Comparison of ENCODE assay signal across 32 cellular contexts in genomic region chr1:18634276-18634675, GRCh38. TPM values are rescaled to one million over a fixed set of nuclear protein-coding genes. Genes with fewer than 3 reads are reported as not detected.
"Had no signal": no experiment of that assay in that cellular context is flagged by ENCODE, and none has a peak within 500 bp of the region (broad histone marks: within the 10 kb centered on the region; RNA-seq: fewer than 3 reads in every experiment).

No MANE protein-coding gene starts in this region.

- H3K4me2 ChIP-seq: hepatocyte had no signal

- H3K36me3 Mint-ChIP-seq: activated naive CD4-positive, alpha-beta T cell treated with anti-CD3 and anti-CD28 coated beads, Interleukin-2, amount 50 U/mL, for 24 hours; T-cell had no signal

- H3K27ac Mint-ChIP-seq: activated naive CD4-positive, alpha-beta T cell treated with anti-CD3 and anti-CD28 coated beads, Interleukin-2, amount 50 U/mL, for 24 hours; activated naive CD8-positive, alpha-beta T cell treated with anti-CD3 and anti-CD28 coated beads, Interleukin-2, amount 50 U/mL, for 24 hours; stimulated activated effector memory CD8-positive, alpha-beta T cell treated with anti-CD3 and anti-CD28 coated beads, Interleukin-12 subunit alpha, Interleukin-12 subunit beta, amount 100 ng/mL, for 72 hours; stimulated activated naive CD8-positive, alpha-beta T cell treated with anti-CD3 and anti-CD28 coated beads, Interleukin-15, amount 100 ng/mL, for 72 hours had no signal

- FAIRE-seq: bronchial epithelial cell, colon, kidney, small intestine had no signal

- H3K79me2 ChIP-seq: hepatocyte had no signal

- DNase-seq: activated CD4-positive, alpha-beta T cell treated with anti-CD3 and anti-CD28 coated beads for 48 hours; activated CD4-positive, alpha-beta T cell treated with anti-CD3 and anti-CD28 coated beads, Interleukin-2, amount 50 U/mL, for 48 hours; activated CD8-positive, alpha-beta memory T cell treated with anti-CD3 and anti-CD28 coated beads for 24 hours; activated gamma-delta T cell; activated naive CD8-positive, alpha-beta T cell treated with anti-CD3 and anti-CD28 coated beads, Interleukin-2, amount 50 U/mL, for 24 hours; activated T-cell treated with anti-CD3 and anti-CD28 coated beads, Interleukin-2, amount 50 U/mL, for 1 hour; amygdala; dermis blood vessel endothelial cell; effector CD4-positive, alpha-beta T cell; gastrocnemius medialis; kidney; left colon; mammary epithelial cell; small intestine; stimulated activated CD4-positive, alpha-beta T cell treated with anti-CD3 and anti-CD28 coated beads, Interleukin-4, amount 100 ng/mL, for 24 hours; stimulated activated naive CD8-positive, alpha-beta T cell treated with anti-CD3 and anti-CD28 coated beads, Interleukin-15, amount 100 ng/mL, for 72 hours; substantia nigra; T-cell; upper lobe of left lung had no signal

- H3K4me3 ChIP-seq: hepatocyte, upper lobe of left lung had no signal

- H3K36me3 ChIP-seq: gastrocnemius medialis, upper lobe of left lung had no signal

- ATAC-seq: activated naive CD8-positive, alpha-beta T cell treated with anti-CD3 and anti-CD28 coated beads, Interleukin-2, amount 50 U/mL, for 24 hours; gastrocnemius medialis; left colon; sciatic nerve; stimulated activated effector memory CD8-positive, alpha-beta T cell treated with anti-CD3 and anti-CD28 coated beads, Interleukin-12 subunit alpha, Interleukin-12 subunit beta, amount 100 ng/mL, for 72 hours; stimulated activated naive CD8-positive, alpha-beta T cell treated with anti-CD3 and anti-CD28 coated beads, Interleukin-15, amount 100 ng/mL, for 72 hours; T-cell had no signal

- H3K9me3 ChIP-seq: gastrocnemius medialis, upper lobe of left lung had no signal

- H2AFZ ChIP-seq: hepatocyte had no signal

- H3K27ac ChIP-seq: hepatocyte, upper lobe of left lung, VCaP had no signal

- H3K4me3 Mint-ChIP-seq: activated naive CD4-positive, alpha-beta T cell treated with anti-CD3 and anti-CD28 coated beads, Interleukin-2, amount 50 U/mL, for 24 hours; activated naive CD8-positive, alpha-beta T cell treated with anti-CD3 and anti-CD28 coated beads, Interleukin-2, amount 50 U/mL, for 24 hours; central memory CD8-positive, alpha-beta T cell; stimulated activated effector memory CD8-positive, alpha-beta T cell treated with anti-CD3 and anti-CD28 coated beads, Interleukin-12 subunit alpha, Interleukin-12 subunit beta, amount 100 ng/mL, for 72 hours; stimulated activated naive CD8-positive, alpha-beta T cell treated with anti-CD3 and anti-CD28 coated beads, Interleukin-15, amount 100 ng/mL, for 72 hours had no signal

- H3K9me3 Mint-ChIP-seq: activated naive CD4-positive, alpha-beta T cell treated with anti-CD3 and anti-CD28 coated beads, Interleukin-2, amount 50 U/mL, for 24 hours; activated naive CD8-positive, alpha-beta T cell treated with anti-CD3 and anti-CD28 coated beads, Interleukin-2, amount 50 U/mL, for 24 hours; central memory CD8-positive, alpha-beta T cell; stimulated activated effector memory CD8-positive, alpha-beta T cell treated with anti-CD3 and anti-CD28 coated beads, Interleukin-12 subunit alpha, Interleukin-12 subunit beta, amount 100 ng/mL, for 72 hours; stimulated activated naive CD8-positive, alpha-beta T cell treated with anti-CD3 and anti-CD28 coated beads, Interleukin-15, amount 100 ng/mL, for 72 hours; T-cell had no signal

RNA-seq across cellular contexts. Expression of gene PAX7, which starts 3.6 kb away (rescaled TPM):
- total RNA-seq: bronchial epithelial cell, dermis blood vessel endothelial cell, epithelial cell of proximal tubule, hepatocyte, kidney, left colon, liver, mammary epithelial cell, mucosa of gallbladder, omental fat pad, sciatic nerve, T-cell, upper lobe of left lung had no signal
- polyA plus RNA-seq: hepatocyte, liver, mammary epithelial cell, neural cell had no signal
